In the genomic region with DNA sequence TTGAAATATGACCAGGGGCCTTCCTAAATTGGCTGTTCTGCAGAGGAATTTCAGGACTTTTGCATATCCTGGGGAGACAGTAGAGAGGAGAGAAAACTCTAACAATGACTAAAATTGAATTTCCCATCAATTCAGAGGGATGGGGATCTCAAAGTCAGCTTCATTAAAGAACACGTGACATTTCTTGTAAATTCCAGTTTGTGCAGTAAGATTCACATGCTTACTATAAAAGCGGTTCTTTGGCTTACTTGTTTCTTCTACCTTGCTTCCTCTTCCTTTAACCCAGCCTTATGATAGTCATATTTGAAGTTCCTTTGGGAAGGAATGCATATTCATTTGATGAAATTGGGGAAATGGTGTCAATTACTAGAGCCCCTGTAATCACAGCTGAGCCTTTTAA, we compare ENCODE assay signal across 28 cellular contexts.
"Had no signal": no experiment of that assay in that cellular context is flagged by ENCODE, and none has a peak within 500 bp of the region (broad histone marks: within the 10 kb centered on the region; RNA-seq: fewer than 3 reads in every experiment).

No MANE protein-coding gene starts in this region.

- H3K9me3 Mint-ChIP-seq: stimulated activated effector memory CD8-positive, alpha-beta T cell treated with anti-CD3 and anti-CD28 coated beads, Interleukin-12 subunit alpha, Interleukin-12 subunit beta, amount 100 ng/mL, for 72 hours; stimulated activated memory B cell treated with anti-CD40 and anti-IgM and Interleukin-4, amounts not matched to agents 10 μg/mL and 1 μg/mL and 100 μg/mL, for 72 hours; stimulated activated naive B cell treated with anti-CD40 and anti-IgM and Interleukin-4, amounts not matched to agents 10 μg/mL and 1 μg/mL and 100 μg/mL, for 72 hours; stimulated activated naive CD8-positive, alpha-beta T cell treated with anti-CD3 and anti-CD28 coated beads, Interleukin-15, amount 100 ng/mL, for 72 hours; stimulated activated naive CD8-positive, alpha-beta T cell treated with anti-CD3 and anti-CD28 coated beads, Interleukin-15, Interleukin-2, amounts not matched to agents 100 ng/mL and 50 ng/mL, for 24 hours; type B pancreatic cell had no signal

- H3K36me3 Mint-ChIP-seq: stimulated activated effector memory CD8-positive, alpha-beta T cell treated with anti-CD3 and anti-CD28 coated beads, Interleukin-12 subunit alpha, Interleukin-12 subunit beta, amount 100 ng/mL, for 72 hours; stimulated activated memory B cell treated with anti-CD40 and anti-IgM and Interleukin-4, amounts not matched to agents 10 μg/mL and 1 μg/mL and 100 μg/mL, for 72 hours; stimulated activated naive B cell treated with anti-CD40 and anti-IgM and Interleukin-4, amounts not matched to agents 10 μg/mL and 1 μg/mL and 100 μg/mL, for 72 hours; type B pancreatic cell had no signal

- H3K27ac Mint-ChIP-seq: stimulated activated effector memory CD8-positive, alpha-beta T cell treated with anti-CD3 and anti-CD28 coated beads, Interleukin-12 subunit alpha, Interleukin-12 subunit beta, amount 100 ng/mL, for 72 hours; stimulated activated memory B cell treated with anti-CD40 and anti-IgM and Interleukin-4, amounts not matched to agents 10 μg/mL and 1 μg/mL and 100 μg/mL, for 72 hours; stimulated activated naive B cell treated with anti-CD40 and anti-IgM and Interleukin-4, amounts not matched to agents 10 μg/mL and 1 μg/mL and 100 μg/mL, for 72 hours; stimulated activated naive CD8-positive, alpha-beta T cell treated with anti-CD3 and anti-CD28 coated beads, Interleukin-15, amount 100 ng/mL, for 72 hours; stimulated activated naive CD8-positive, alpha-beta T cell treated with anti-CD3 and anti-CD28 coated beads, Interleukin-15, Interleukin-2, amounts not matched to agents 100 ng/mL and 50 ng/mL, for 24 hours; type B pancreatic cell had no signal

- FAIRE-seq: urothelium cell line had no signal

- H3K4me3 ChIP-seq: stomach, suprapubic skin, testis, thoracic aorta, thyroid gland, tibial artery, tibial nerve, transverse colon, upper lobe of left lung, upper lobe of right lung, uterus, vagina had no signal

- H3K36me3 ChIP-seq: stomach, suprapubic skin, thoracic aorta, thyroid gland, tibial artery, tibial nerve, transverse colon, upper lobe of left lung, upper lobe of right lung, uterus, vagina had no signal

- ATAC-seq: stimulated activated effector memory CD8-positive, alpha-beta T cell treated with anti-CD3 and anti-CD28 coated beads, Interleukin-12 subunit alpha, Interleukin-12 subunit beta, amount 100 ng/mL, for 72 hours; stimulated activated memory B cell treated with anti-CD40 and anti-IgM and Interleukin-4, amounts not matched to agents 10 μg/mL and 1 μg/mL and 100 μg/mL, for 72 hours; stimulated activated naive B cell treated with anti-CD40 and anti-IgM and Interleukin-4, amounts not matched to agents 10 μg/mL and 1 μg/mL and 100 μg/mL, for 72 hours; stimulated activated naive CD8-positive, alpha-beta T cell treated with anti-CD3 and anti-CD28 coated beads, Interleukin-15, amount 100 ng/mL, for 72 hours; stimulated activated naive CD8-positive, alpha-beta T cell treated with anti-CD3 and anti-CD28 coated beads, Interleukin-15, Interleukin-2, amounts not matched to agents 100 U/mL and 50 U/mL, for 24 hours; upper lobe of right lung had no signal

- H3K9me3 ChIP-seq: stomach, suprapubic skin, testis, thoracic aorta, thyroid gland, tibial artery, tibial nerve, transverse colon, upper lobe of left lung, upper lobe of right lung, uterus, vagina had no signal

- H3K27me3 ChIP-seq: stomach, suprapubic skin, testis, thyroid gland, tibial artery, tibial nerve, transverse colon, upper lobe of left lung, upper lobe of right lung, uterus, vagina had no signal

- H3K27ac ChIP-seq: stomach, suprapubic skin, testis, thoracic aorta, thyroid gland, tibial artery, tibial nerve, transverse colon, upper lobe of left lung, upper lobe of right lung, uterus, vagina had no signal

- DNase-seq: stimulated activated CD4-positive, alpha-beta T cell treated with anti-CD3 and anti-CD28 coated beads, Interleukin-2, amount 100 ng/mL, for 48 hours; stimulated activated CD4-positive, alpha-beta T cell treated with anti-CD3 and anti-CD28 coated beads, Interleukin-4, amount 100 ng/mL, for 1 hour; stimulated activated CD4-positive, alpha-beta T cell treated with anti-CD3 and anti-CD28 coated beads, Interleukin-4, amount 100 ng/mL, for 24 hours; stimulated activated CD4-positive, alpha-beta T cell treated with anti-CD3 and anti-CD28 coated beads, Interleukin-4, amount 100 ng/mL, for 4 hours; stimulated activated CD8-positive, alpha-beta memory T cell treated with anti-CD3 and anti-CD28 coated beads, Interleukin-4, amount 100 ng/mL, for 48 hours; stimulated activated naive B cell treated with anti-CD40 and anti-IgM and Interleukin-4, amounts not matched to agents 10 μg/mL and 1 μg/mL and 100 μg/mL, for 72 hours; stimulated activated naive CD4-positive, alpha-beta T cell; stimulated activated naive CD4-positive, alpha-beta T cell treated with Interleukin-2 at 50 U/mL for 16 hours; stimulated activated naive CD8-positive, alpha-beta T cell treated with anti-CD3 and anti-CD28 coated beads, Interleukin-15, amount 100 ng/mL, for 72 hours; stimulated activated naive CD8-positive, alpha-beta T cell treated with anti-CD3 and anti-CD28 coated beads, Interleukin-15, Interleukin-2, amounts not matched to agents 100 U/mL and 50 U/mL, for 24 hours; stomach; substantia nigra; testis; thyroid gland; tibial artery; transverse colon; upper lobe of left lung; upper lobe of right lung; uterus had no signal

- H3K4me3 Mint-ChIP-seq: stimulated activated effector memory CD8-positive, alpha-beta T cell treated with anti-CD3 and anti-CD28 coated beads, Interleukin-12 subunit alpha, Interleukin-12 subunit beta, amount 100 ng/mL, for 72 hours; stimulated activated memory B cell treated with anti-CD40 and anti-IgM and Interleukin-4, amounts not matched to agents 10 μg/mL and 1 μg/mL and 100 μg/mL, for 72 hours; stimulated activated naive B cell treated with anti-CD40 and anti-IgM and Interleukin-4, amounts not matched to agents 10 μg/mL and 1 μg/mL and 100 μg/mL, for 72 hours; stimulated activated naive CD8-positive, alpha-beta T cell treated with anti-CD3 and anti-CD28 coated beads, Interleukin-15, amount 100 ng/mL, for 72 hours; stimulated activated naive CD8-positive, alpha-beta T cell treated with anti-CD3 and anti-CD28 coated beads, Interleukin-15, Interleukin-2, amounts not matched to agents 100 ng/mL and 50 ng/mL, for 24 hours; type B pancreatic cell had no signal

- H3K4me1 ChIP-seq: stomach, suprapubic skin, testis, thyroid gland, tibial artery, tibial nerve, transverse colon, upper lobe of left lung, upper lobe of right lung, uterus, vagina had no signal

- H3K27me3 Mint-ChIP-seq: type B pancreatic cell had no signal

- H3K4me1 Mint-ChIP-seq: stimulated activated effector memory CD8-positive, alpha-beta T cell treated with anti-CD3 and anti-CD28 coated beads, Interleukin-12 subunit alpha, Interleukin-12 subunit beta, amount 100 ng/mL, for 72 hours; stimulated activated memory B cell treated with anti-CD40 and anti-IgM and Interleukin-4, amounts not matched to agents 10 μg/mL and 1 μg/mL and 100 μg/mL, for 72 hours; stimulated activated naive B cell treated with anti-CD40 and anti-IgM and Interleukin-4, amounts not matched to agents 10 μg/mL and 1 μg/mL and 100 μg/mL, for 72 hours; stimulated activated naive CD8-positive, alpha-beta T cell treated with anti-CD3 and anti-CD28 coated beads, Interleukin-15, amount 100 ng/mL, for 72 hours had no signal
